In genomic region chr2:228417966-228418365, GRCh38 we compare ENCODE assay signal across 21 cellular contexts.
DNase-seq lines count a peak whose midpoint lies in the region; ATAC-seq and FAIRE-seq lines count a peak whose summit lies in the region.
"Had no signal": no experiment of that assay in that cellular context is flagged by ENCODE, and none has a peak within 500 bp of the region (broad histone marks: within the 10 kb centered on the region; RNA-seq: fewer than 3 reads in every experiment).

No MANE protein-coding gene starts in this region.

- H3K27ac Mint-ChIP-seq in activated CD4-positive, alpha-beta T cell treated with anti-CD3 and anti-CD28 coated beads for 36 hours: no peak overlapping the region
- H3K27ac Mint-ChIP-seq: activated CD4-positive, alpha-beta memory T cell treated with anti-CD3 and anti-CD28 coated beads for 36 hours; activated naive CD4-positive, alpha-beta T cell treated with anti-CD3 and anti-CD28 coated beads for 36 hours; endodermal cell had no signal

- H3K4me3 Mint-ChIP-seq in activated CD4-positive, alpha-beta T cell treated with anti-CD3 and anti-CD28 coated beads for 36 hours: no peak overlapping the region
- H3K4me3 Mint-ChIP-seq: activated CD4-positive, alpha-beta memory T cell treated with anti-CD3 and anti-CD28 coated beads for 36 hours; activated naive CD4-positive, alpha-beta T cell treated with anti-CD3 and anti-CD28 coated beads for 36 hours; CD4-positive, CD25-positive, alpha-beta regulatory T cell; endodermal cell; neural crest cell had no signal

- POLR2A ChIA-PET in activated CD4-positive, alpha-beta T cell treated with anti-CD3 and anti-CD28 coated beads for 36 hours (lab: Charles Lee): no interaction called here

- H3K36me3 Mint-ChIP-seq in activated CD4-positive, alpha-beta T cell treated with anti-CD3 and anti-CD28 coated beads for 36 hours (ENCODE audit: low read depth): no peaks in the 10 kb centered on the region
- H3K36me3 Mint-ChIP-seq: activated CD4-positive, alpha-beta memory T cell treated with anti-CD3 and anti-CD28 coated beads for 36 hours; CD4-positive, CD25-positive, alpha-beta regulatory T cell had no signal

- DNase-seq in AG08395 (ENCODE audit: low spot score) (peak; percentile 19), HCEC 1CT (peak; percentile 55), SJCRH30 (peak; percentile 64 to 92), putamen (ENCODE audit: low spot score) (no peak), epidermal melanocyte (ENCODE audit: insufficient read length, low spot score) (no peak)
- DNase-seq in activated CD4-positive, alpha-beta T cell treated with anti-CD3 and anti-CD28 coated beads for 36 hours: no peak
- DNase-seq: activated CD4-positive, alpha-beta memory T cell treated with anti-CD3 and anti-CD28 coated beads for 36 hours; activated naive CD4-positive, alpha-beta T cell treated with anti-CD3 and anti-CD28 coated beads for 36 hours; CD4-positive, CD25-positive, alpha-beta regulatory T cell; endodermal cell; hippocampal formation; NCI-H1105 treated with DMSO at 0.1 percent for 48 hours; NCI-H526 treated with DMSO at 0.1 percent for 48 hours; stimulated activated CD4-positive, alpha-beta T cell treated with anti-CD3 and anti-CD28 coated beads, Interleukin-4, amount 100 ng/mL, for 24 hours; stomach; upper lobe of left lung had no signal

- H3K36me3 ChIP-seq in SJCRH30: no peaks in the 10 kb centered on the region
- H3K36me3 ChIP-seq: stomach, upper lobe of left lung had no signal

- peak overlapping the region; percentile 93 for H3K27ac ChIP-seq in SJCRH30
- H3K27ac ChIP-seq: stomach, upper lobe of left lung, VCaP had no signal

- H3K9me3 Mint-ChIP-seq in activated CD4-positive, alpha-beta T cell treated with anti-CD3 and anti-CD28 coated beads for 36 hours (ENCODE audit: low read depth): peaks cover 3% of the 10 kb centered on the region

- CTCF ChIA-PET in activated CD4-positive, alpha-beta T cell treated with anti-CD3 and anti-CD28 coated beads for 36 hours (lab: Charles Lee): no interaction called here

- H3K27me3 Mint-ChIP-seq in activated CD4-positive, alpha-beta T cell treated with anti-CD3 and anti-CD28 coated beads for 36 hours: no peaks in the 10 kb centered on the region
- H3K27me3 Mint-ChIP-seq: activated CD4-positive, alpha-beta memory T cell treated with anti-CD3 and anti-CD28 coated beads for 36 hours; CD4-positive, CD25-positive, alpha-beta regulatory T cell had no signal

- no peak for ATAC-seq in activated CD4-positive, alpha-beta T cell treated with anti-CD3 and anti-CD28 coated beads for 36 hours
- no peak for ATAC-seq in GM18858 (IDR thresholded peaks at IDR 0.05; ENCODE audit: unreplicated experiment)

- intact Hi-C loops in activated CD4-positive, alpha-beta T cell treated with anti-CD3 and anti-CD28 coated beads for 36 hours (cut with DNase I, micrococcal nuclease): no loop called here

- no peaks in the 10 kb centered on the region for H3K4me1 Mint-ChIP-seq in activated CD4-positive, alpha-beta T cell treated with anti-CD3 and anti-CD28 coated beads for 36 hours
- H3K4me1 Mint-ChIP-seq: CD4-positive, CD25-positive, alpha-beta regulatory T cell; neural crest cell had no signal

- H3K4me1 ChIP-seq in SJCRH30: peaks cover 23% of the 10 kb centered on the region
- H3K4me1 ChIP-seq: stomach, upper lobe of left lung had no signal

- peaks cover 4% of the 10 kb centered on the region; the same call in 1 of the 2 replicates for H3K9me3 ChIP-seq in SJCRH30 (replicated peaks)
- H3K9me3 ChIP-seq: upper lobe of left lung had no signal

- H3K27me3 ChIP-seq in SJCRH30: no peaks in the 10 kb centered on the region
- H3K27me3 ChIP-seq: stomach, upper lobe of left lung had no signal

- FAIRE-seq in islet of Langerhans (lab: Jason Lieb, UNC): peak; percentile 13
- FAIRE-seq: astrocyte had no signal

- no peak overlapping the region for H3K4me3 ChIP-seq in SJCRH30
- H3K4me3 ChIP-seq: stomach, upper lobe of left lung had no signal

Comparison
In these comparisons a context has a peak if more than half of its experiments do, and no peak if none do; other contexts are left out.
1. DNase-seq: peak in AG08395 (single experiment), HCEC 1CT (single experiment) and SJCRH30 (2 of 2); none in putamen (single experiment), activated CD4-positive, alpha-beta T cell treated with anti-CD3 and anti-CD28 coated beads for 36 hours (single experiment) and epidermal melanocyte (single experiment).